ENCODE assay signal across 10 cellular contexts in genomic region chr1:31811605-31812004, GRCh38. TPM values are rescaled to one million over a fixed set of nuclear protein-coding genes. Genes with fewer than 3 reads are reported as not detected.
DNase-seq lines count a peak whose midpoint lies in the region; ATAC-seq and TF ChIP-seq lines count a peak whose summit lies in the region.
"Had no signal": no experiment of that assay in that cellular context is flagged by ENCODE, and none has a peak within 500 bp of the region (broad histone marks: within the 10 kb centered on the region; RNA-seq: fewer than 3 reads in every experiment).

No MANE protein-coding gene starts in this region.

- H3K27me3 Mint-ChIP-seq in brain: peaks cover 6% of the 10 kb centered on the region
- H3K27me3 Mint-ChIP-seq in activated T-helper 2 cell treated with anti-CD3 and anti-CD28 coated beads, Interferon-gamma antibody, Interleukin-2, Interleukin-4, amounts not matched to agents 10 μg/mL and 5 μg/mL and 100 μg/mL, durations not matched to agents 14 hours and 24 hours and 36 hours (ENCODE audit: low read depth): peaks cover 13% of the 10 kb centered on the region

- no peak overlapping the region for H2BK5ac ChIP-seq in mesenchymal stem cell (ENCODE audit: low read depth, low read length, poor library complexity, severe bottlenecking)

- no peak overlapping the region for H3K4me3 ChIP-seq in mesenchymal stem cell (ENCODE audit: insufficient read depth in 1 of 2, low read depth in 1 of 2, low read length in 2 of 2)
- H3K4me3 ChIP-seq: ovary had no signal

- H2AK5ac ChIP-seq in mesenchymal stem cell (ENCODE audit: low read length, severe bottlenecking): no peak overlapping the region

- no peak for TF ChIP-seq CTCF in brain (conservative IDR thresholded peaks at IDR 0.05)

- 35% methylated on average over 4 of the region's 7 CpGs for WGBS in mesenchymal stem cell

- no peak overlapping the region for H2BK15ac ChIP-seq in mesenchymal stem cell (ENCODE audit: low read depth, poor library complexity, severe bottlenecking)

- H3K4ac ChIP-seq in mesenchymal stem cell (ENCODE audit: low read depth in 1 of 2, low read length in 2 of 2): no peak overlapping the region

- peak overlapping the region in 4 of 5 experiments; percentile 38 to 54 (median 44) for H3K4me3 Mint-ChIP-seq in brain
- H3K4me3 Mint-ChIP-seq in activated T-helper 2 cell treated with anti-CD3 and anti-CD28 coated beads, Interferon-gamma antibody, Interleukin-2, Interleukin-4, amounts not matched to agents 10 μg/mL and 5 μg/mL and 100 μg/mL, durations not matched to agents 14 hours and 24 hours and 36 hours (ENCODE audit: low read depth): no peak overlapping the region
- H3K4me3 Mint-ChIP-seq: activated CD4-positive, alpha-beta T cell treated with anti-CD3 and anti-CD28 coated beads, Interleukin-2, amount 10 ng/mL, durations not matched to agents 24 days and 14 days had no signal

- no peak overlapping the region for H2AFZ ChIP-seq in mesenchymal stem cell (ENCODE audit: low read depth, low read length)

- DNase-seq in DMS53 (lab: John Stamatoyannopoulos, UW) (peak; percentile 97), NCI-H2107 (lab: John Stamatoyannopoulos, UW) (peak; percentile 39), mesenchymal stem cell (peak; percentile 70)
- DNase-seq in activated T-helper 2 cell treated with anti-CD3 and anti-CD28 coated beads, Interferon-gamma antibody, Interleukin-2, Interleukin-4, amounts not matched to agents 10 μg/mL and 5 μg/mL and 100 μg/mL, durations not matched to agents 14 hours and 24 hours and 36 hours (ENCODE audit: low spot score): no peak
- DNase-seq: activated CD4-positive, alpha-beta T cell treated with anti-CD3 and anti-CD28 coated beads, Interleukin-2, amount 10 ng/mL, durations not matched to agents 24 days and 14 days; ovary had no signal

- peaks cover 3% of the 10 kb centered on the region for H3K4me1 ChIP-seq in mesenchymal stem cell (ENCODE audit: control insufficient read depth, insufficient read depth, low read depth, low read length)

- no peak overlapping the region for H2BK120ac ChIP-seq in mesenchymal stem cell (ENCODE audit: low read depth, low read length)

- H3K9me3 ChIP-seq in mesenchymal stem cell (ENCODE audit: control insufficient read depth, low read length): no peaks in the 10 kb centered on the region
- H3K9me3 ChIP-seq: ovary had no signal

- H3K4me1 Mint-ChIP-seq in brain: peaks cover 23% of the 10 kb centered on the region
- peaks cover 7% of the 10 kb centered on the region for H3K4me1 Mint-ChIP-seq in activated T-helper 2 cell treated with anti-CD3 and anti-CD28 coated beads, Interferon-gamma antibody, Interleukin-2, Interleukin-4, amounts not matched to agents 10 μg/mL and 5 μg/mL and 100 μg/mL, durations not matched to agents 14 hours and 24 hours and 36 hours (ENCODE audit: low read depth)

- H3K27ac Mint-ChIP-seq in brain: peak overlapping the region; percentile 61 to 95 (median 83)
- H3K27ac Mint-ChIP-seq in activated T-helper 2 cell treated with anti-CD3 and anti-CD28 coated beads, Interferon-gamma antibody, Interleukin-2, Interleukin-4, amounts not matched to agents 10 μg/mL and 5 μg/mL and 100 μg/mL, durations not matched to agents 14 hours and 24 hours and 36 hours: no peak overlapping the region
- H3K27ac Mint-ChIP-seq: activated CD4-positive, alpha-beta T cell treated with anti-CD3 and anti-CD28 coated beads, Interleukin-2, amount 10 ng/mL, durations not matched to agents 24 days and 14 days had no signal

- no peaks in the 10 kb centered on the region for H3K36me3 Mint-ChIP-seq in brain
- no peaks in the 10 kb centered on the region for H3K36me3 Mint-ChIP-seq in activated T-helper 2 cell treated with anti-CD3 and anti-CD28 coated beads, Interferon-gamma antibody, Interleukin-2, Interleukin-4, amounts not matched to agents 10 μg/mL and 5 μg/mL and 100 μg/mL, durations not matched to agents 14 hours and 24 hours and 36 hours (ENCODE audit: low read depth)

- peaks cover 0 to 6% (median 0%) of the 10 kb centered on the region in 5 experiments for H3K9me3 Mint-ChIP-seq in brain
- H3K9me3 Mint-ChIP-seq in activated T-helper 2 cell treated with anti-CD3 and anti-CD28 coated beads, Interferon-gamma antibody, Interleukin-2, Interleukin-4, amounts not matched to agents 10 μg/mL and 5 μg/mL and 100 μg/mL, durations not matched to agents 14 hours and 24 hours and 36 hours: no peaks in the 10 kb centered on the region
- H3K9me3 Mint-ChIP-seq: activated CD4-positive, alpha-beta T cell treated with anti-CD3 and anti-CD28 coated beads, Interleukin-2, amount 10 ng/mL, durations not matched to agents 24 days and 14 days had no signal

- H2BK12ac ChIP-seq in mesenchymal stem cell (ENCODE audit: low read length in 2 of 2): no peak overlapping the region

- no peak overlapping the region for H3K9ac ChIP-seq in mesenchymal stem cell (ENCODE audit: low read length)

- no peak overlapping the region for H4K91ac ChIP-seq in mesenchymal stem cell (ENCODE audit: low read length)

- no peak overlapping the region for H3K23ac ChIP-seq in mesenchymal stem cell (ENCODE audit: low read length in 2 of 2)

- no peaks in the 10 kb centered on the region for H3K36me3 ChIP-seq in mesenchymal stem cell (ENCODE audit: control insufficient read depth in 1 of 2, insufficient read depth in 2 of 2, low read depth in 1 of 2, low read length in 2 of 2)
- H3K36me3 ChIP-seq: ovary had no signal

- H3K27me3 ChIP-seq in mesenchymal stem cell (ENCODE audit: control insufficient read depth in 1 of 2, insufficient read depth in 1 of 2, low read length in 2 of 2): no peaks in the 10 kb centered on the region
- H3K27me3 ChIP-seq: ovary had no signal

- no peak overlapping the region for H3K14ac ChIP-seq in mesenchymal stem cell (ENCODE audit: low read length in 2 of 2)

- no peak overlapping the region for H3K18ac ChIP-seq in mesenchymal stem cell (ENCODE audit: low read depth in 1 of 2, low read length in 2 of 2)

- ATAC-seq in HG02798 (IDR thresholded peaks at IDR 0.05; ENCODE audit: poor library complexity, unreplicated experiment) (no peak), HG03460 (IDR thresholded peaks at IDR 0.05; ENCODE audit: unreplicated experiment) (no peak), HG02938 (IDR thresholded peaks at IDR 0.05; ENCODE audit: unreplicated experiment) (no peak)

- H3K4me2 ChIP-seq in mesenchymal stem cell (ENCODE audit: low read length, poor library complexity, severe bottlenecking): no peak overlapping the region

- intact Hi-C loops in activated T-helper 2 cell treated with anti-CD3 and anti-CD28 coated beads, Interferon-gamma antibody, Interleukin-2, Interleukin-4, amounts not matched to agents 10 μg/mL and 5 μg/mL and 100 μg/mL, durations not matched to agents 14 hours and 24 hours and 36 hours (cut with micrococcal nuclease): loop anchor here (1.0 kb wide), 1 partner anchor 122 kb away; no protein-coding TSS in a partner anchor

- H3K79me1 ChIP-seq in mesenchymal stem cell (replicated peaks; ENCODE audit: low read length, poor library complexity, severe bottlenecking): no peaks in the 10 kb centered on the region

- no peak overlapping the region for H3K27ac ChIP-seq in mesenchymal stem cell (ENCODE audit: low read length, poor library complexity, severe bottlenecking)
- H3K27ac ChIP-seq: ovary had no signal

- H4K8ac ChIP-seq in mesenchymal stem cell (ENCODE audit: low read length): no peak overlapping the region

RNA-seq across cellular contexts. Expression of gene SPOCD1, which starts 4.2 kb away (rescaled TPM):
- 1.7 TPM for polyA plus RNA-seq in brain (ENCODE audit: insufficient read depth, low read depth, low replicate concordance)
- 20.4 TPM for polyA plus RNA-seq in mesenchymal stem cell (2013, experiment 1 of 2)
- 20.7 TPM for polyA plus RNA-seq in mesenchymal stem cell (2013, experiment 2 of 2)
- 0.07 TPM in 1 of 2 replicates, not detected in the other for total RNA-seq in activated T-helper 2 cell treated with anti-CD3 and anti-CD28 coated beads, Interferon-gamma antibody, Interleukin-2, Interleukin-4, amounts not matched to agents 10 μg/mL and 5 μg/mL and 100 μg/mL, durations not matched to agents 14 hours and 24 hours and 36 hours
- total RNA-seq: activated CD4-positive, alpha-beta T cell treated with anti-CD3 and anti-CD28 coated beads, Interleukin-2, amount 10 ng/mL, durations not matched to agents 24 days and 14 days had no signal

RNA-seq across cellular contexts. Expression of gene ADGRB2, which starts 47.5 kb away (rescaled TPM):
- polyA plus RNA-seq in brain (ENCODE audit: insufficient read depth, low read depth, low replicate concordance): 67.9 TPM
- 6.1 TPM for polyA plus RNA-seq in mesenchymal stem cell (2013, experiment 1 of 2)
- polyA plus RNA-seq in mesenchymal stem cell (2013, experiment 2 of 2): 5.3 TPM
- total RNA-seq in activated T-helper 2 cell treated with anti-CD3 and anti-CD28 coated beads, Interferon-gamma antibody, Interleukin-2, Interleukin-4, amounts not matched to agents 10 μg/mL and 5 μg/mL and 100 μg/mL, durations not matched to agents 14 hours and 24 hours and 36 hours: 5.4 and 6.0 TPM in 2 replicates
